8 cellular contexts compared by ENCODE assay signal in the genomic region with DNA sequence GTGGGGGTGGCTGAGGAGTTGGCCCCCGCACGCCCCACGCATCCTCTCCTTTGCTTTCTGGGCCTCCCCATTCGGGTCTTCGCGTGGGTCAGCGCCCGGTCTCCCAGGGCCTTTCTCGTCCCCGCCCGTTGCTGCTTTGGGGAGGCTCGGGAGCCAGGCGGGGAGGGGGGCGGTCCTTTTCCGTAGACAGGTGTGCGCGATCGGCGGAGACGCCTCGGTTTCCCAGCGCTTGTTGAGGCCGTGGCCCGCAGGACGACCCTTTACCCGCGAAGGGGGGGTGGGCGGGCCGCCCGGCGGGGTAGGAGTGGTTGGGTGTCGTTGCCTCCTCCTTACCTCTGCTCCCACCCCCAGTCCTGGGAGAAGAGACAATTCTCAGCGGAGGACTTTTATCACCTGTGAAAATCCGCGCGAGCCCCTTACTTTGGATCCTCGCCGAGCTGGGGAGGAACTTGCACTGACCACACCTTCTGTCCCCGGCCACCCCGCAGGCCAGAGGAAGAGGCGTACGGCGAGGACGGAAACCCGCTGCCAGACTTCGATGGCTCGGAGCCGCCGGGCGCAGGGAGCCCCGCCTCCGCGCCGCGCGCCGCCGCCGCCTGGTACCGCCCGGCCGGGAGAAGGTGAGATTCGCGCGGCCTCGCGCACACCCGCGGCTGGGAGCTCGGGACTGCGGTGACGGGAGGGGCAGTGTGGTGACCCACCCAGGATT. TPM values are rescaled to one million over a fixed set of nuclear protein-coding genes. Genes with fewer than 3 reads are reported as not detected.
DNase-seq lines count a peak whose midpoint lies in the region; ATAC-seq and TF ChIP-seq lines count a peak whose summit lies in the region.

No MANE protein-coding gene starts in this region.

- H3K27ac ChIP-seq in right lobe of liver (no peak overlapping the region), upper lobe of right lung (no peak overlapping the region)

- peaks cover 10 to 66% of the 10 kb centered on the region in 2 donors for H3K27me3 ChIP-seq in right lobe of liver
- peaks cover 94% of the 10 kb centered on the region for H3K27me3 ChIP-seq in upper lobe of right lung

- DNase-seq in AG10803 (ENCODE audit: low read depth) (no peak), NCI-H1092 (lab: John Stamatoyannopoulos, UW) (peak; percentile 35), astrocyte of the cerebellum (ENCODE audit: low read depth) (no peak), right lobe of liver (peak in 1 of 3 donors; percentile 30), upper lobe of right lung (peak; percentile 61), NCI-H1436 (lab: John Stamatoyannopoulos, UW) (no peak)

- no peaks in the 10 kb centered on the region for H3K9me3 ChIP-seq in right lobe of liver
- no peaks in the 10 kb centered on the region for H3K9me3 ChIP-seq in upper lobe of right lung

- H3K4me1 ChIP-seq in right lobe of liver: peaks cover 0 to 27% (median 7%) of the 10 kb centered on the region in 4 donors
- peaks cover 28% of the 10 kb centered on the region for H3K4me1 ChIP-seq in upper lobe of right lung

- H3K36me3 ChIP-seq in right lobe of liver (no peaks in the 10 kb centered on the region), upper lobe of right lung (no peaks in the 10 kb centered on the region)

- peak; percentile 69 to 77 (median 74) for ATAC-seq in right lobe of liver
- ATAC-seq in upper lobe of right lung: peak; percentile 70
- no peak for ATAC-seq in HG02840 (IDR thresholded peaks at IDR 0.05; ENCODE audit: low FRiP score, unreplicated experiment)
- no peak for ATAC-seq in HG02588 (IDR thresholded peaks at IDR 0.05; ENCODE audit: unreplicated experiment)

- TF ChIP-seq POLR2A in right lobe of liver (IDR thresholded peaks at IDR 0.05): no peak

- WGBS in right lobe of liver (ENCODE audit: insufficient coverage, low coverage, low lambda C conversion rate, missing lambda C conversion rate): 0% methylated on average over 26 of the region's 72 CpGs

- TF ChIP-seq CTCF in AG10803 (conservative IDR thresholded peaks at IDR 0.05; ENCODE audit: low read length): no peak
- TF ChIP-seq CTCF in astrocyte of the cerebellum (IDR thresholded peaks at IDR 0.05; ENCODE audit: low read depth, low read length, missing control alignments): no peak
- TF ChIP-seq CTCF in right lobe of liver (IDR thresholded peaks at IDR 0.05): no peak
- no peak for TF ChIP-seq CTCF in upper lobe of right lung (IDR thresholded peaks at IDR 0.05)

- H3K4me3 ChIP-seq in AG10803 (ENCODE audit: low read length): peak overlapping the region; percentile 51
- peak overlapping the region; percentile 33 for H3K4me3 ChIP-seq in astrocyte of the cerebellum (ENCODE audit: low read depth, low read length)
- peak overlapping the region; percentile 8 to 44 (median 41) for H3K4me3 ChIP-seq in right lobe of liver
- peak overlapping the region; percentile 48 for H3K4me3 ChIP-seq in upper lobe of right lung

- in situ Hi-C loops in astrocyte of the cerebellum (cut with HindIII; ENCODE audit: low sequenced_read_pairs): no loop called here

- intact Hi-C loops in right lobe of liver (cut with DNase I): no loop called here
- intact Hi-C loops in upper lobe of right lung (cut with DNase I): no loop called here

RNA-seq across cellular contexts. Expression of a gene that starts 2.7 kb away (rescaled TPM):
- total RNA-seq in right lobe of liver (under 1 TPM in 1 of 6 experiments, not detected in 5; 0.12 TPM), upper lobe of right lung (1.5 TPM)

Comparison
In these comparisons a context has a peak if more than half of its experiments do, and no peak if none do; other contexts are left out.
1. DNase-seq: peak in NCI-H1092 (single experiment) and upper lobe of right lung (single experiment); none in AG10803 (single experiment), astrocyte of the cerebellum (single experiment) and NCI-H1436 (single experiment).
2. ATAC-seq: peak in right lobe of liver (4 of 4) and upper lobe of right lung (single experiment); none in HG02840 (single experiment) and HG02588 (single experiment).
3. Peak in every context shown above with its lines, with median percentiles within 50 percentile points of each other: H3K4me3 ChIP-seq.